In the genomic region with DNA sequence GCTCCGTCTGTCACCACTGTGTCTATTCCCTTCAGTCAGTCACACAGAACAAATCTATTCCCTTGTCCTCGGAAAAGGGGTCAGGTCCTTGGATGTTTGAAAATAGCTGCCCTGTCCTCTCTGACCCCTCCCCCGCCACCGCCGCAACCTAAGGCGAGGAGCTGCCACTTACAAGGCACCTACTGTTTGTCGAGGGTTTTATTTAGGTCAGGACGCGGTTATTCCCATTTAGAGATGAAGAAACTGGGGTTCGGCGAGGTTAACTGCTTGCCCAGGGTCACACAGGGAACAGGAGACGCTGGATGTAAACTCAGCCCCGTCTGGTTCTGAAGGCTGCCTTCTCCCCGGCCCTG, we compare ENCODE assay signal across 19 cellular contexts.
DNase-seq lines count a peak whose midpoint lies in the region; ATAC-seq and TF ChIP-seq lines count a peak whose summit lies in the region.
"Had no signal": no experiment of that assay in that cellular context is flagged by ENCODE, and none has a peak within 500 bp of the region (broad histone marks: within the 10 kb centered on the region; RNA-seq: fewer than 3 reads in every experiment).

No MANE protein-coding gene starts in this region.

- H3K9me3 Mint-ChIP-seq in stimulated activated naive CD8-positive, alpha-beta T cell treated with anti-CD3 and anti-CD28 coated beads, Interleukin-15, amount 100 ng/mL, for 72 hours = no peaks in the 10 kb centered on the region
- no peaks in the 10 kb centered on the region for H3K9me3 Mint-ChIP-seq in activated CD4-positive, alpha-beta T cell treated with anti-CD3 and anti-CD28 coated beads for 36 hours (ENCODE audit: low read depth)
- H3K9me3 Mint-ChIP-seq: CD8-positive, alpha-beta T cell had no signal

- no CpG with 5 or more reads among the region's 14 CpGs for WGBS in neuronal stem cell (ENCODE audit: extremely low coverage in 2 of 2, insufficient read length in 2 of 2, insufficient replicate concordance in 1 of 2), 2 donors

- H3K27me3 ChIP-seq in left ventricle myocardium inferior (ENCODE audit: low read depth) = peaks cover 82% of the 10 kb centered on the region
- no peaks in the 10 kb centered on the region for H3K27me3 ChIP-seq in neuronal stem cell (ENCODE audit: control insufficient read depth in 3 of 3, insufficient read depth in 3 of 3, low read depth in 1 of 3, low read length in 3 of 3)
- H3K27me3 ChIP-seq: BLaER1 had no signal

- no peaks in the 10 kb centered on the region for H3K4me1 Mint-ChIP-seq in stimulated activated naive CD8-positive, alpha-beta T cell treated with anti-CD3 and anti-CD28 coated beads, Interleukin-15, amount 100 ng/mL, for 72 hours
- no peaks in the 10 kb centered on the region for H3K4me1 Mint-ChIP-seq in activated CD4-positive, alpha-beta T cell treated with anti-CD3 and anti-CD28 coated beads for 36 hours
- H3K4me1 Mint-ChIP-seq: B cell; CD4-positive, CD25-positive, alpha-beta regulatory T cell had no signal

- POLR2A ChIA-PET in activated CD4-positive, alpha-beta T cell treated with anti-CD3 and anti-CD28 coated beads for 36 hours (lab: Charles Lee) = no interaction called here

- peak overlapping the region; percentile 38 for H2AK5ac ChIP-seq in neuronal stem cell (ENCODE audit: low read depth, low read length)

- no peak overlapping the region for H2BK12ac ChIP-seq in neuronal stem cell (ENCODE audit: low read length)

- H3K27ac Mint-ChIP-seq in stimulated activated naive CD8-positive, alpha-beta T cell treated with anti-CD3 and anti-CD28 coated beads, Interleukin-15, amount 100 ng/mL, for 72 hours = no peak overlapping the region
- no peak overlapping the region for H3K27ac Mint-ChIP-seq in activated CD4-positive, alpha-beta T cell treated with anti-CD3 and anti-CD28 coated beads for 36 hours
- H3K27ac Mint-ChIP-seq: B cell; CD4-positive, CD25-positive, alpha-beta regulatory T cell; CD8-positive, alpha-beta T cell had no signal

- no peak overlapping the region for H4K91ac ChIP-seq in neuronal stem cell (ENCODE audit: low read depth, low read length, poor library complexity)

- H3K14ac ChIP-seq in neuronal stem cell (ENCODE audit: low read length) = no peak overlapping the region

- H3K4me3 ChIP-seq in left ventricle myocardium inferior = no peak overlapping the region
- no peak overlapping the region for H3K4me3 ChIP-seq in neuronal stem cell (ENCODE audit: low read length in 2 of 2)
- H3K4me3 ChIP-seq: BLaER1, GM23248 had no signal

- CTCF ChIA-PET in activated CD4-positive, alpha-beta T cell treated with anti-CD3 and anti-CD28 coated beads for 36 hours (lab: Charles Lee) = no interaction called here

- ATAC-seq in left ventricle myocardium superior = no peak
- ATAC-seq in stimulated activated naive CD8-positive, alpha-beta T cell treated with anti-CD3 and anti-CD28 coated beads, Interleukin-15, amount 100 ng/mL, for 72 hours = no peak
- ATAC-seq in activated CD4-positive, alpha-beta T cell treated with anti-CD3 and anti-CD28 coated beads for 36 hours = no peak
- no peak for ATAC-seq in GM18870 (IDR thresholded peaks at IDR 0.05; ENCODE audit: unreplicated experiment)
- ATAC-seq: CD8-positive, alpha-beta T cell had no signal

- H3K4me3 Mint-ChIP-seq in stimulated activated naive CD8-positive, alpha-beta T cell treated with anti-CD3 and anti-CD28 coated beads, Interleukin-15, amount 100 ng/mL, for 72 hours = no peak overlapping the region
- no peak overlapping the region for H3K4me3 Mint-ChIP-seq in activated CD4-positive, alpha-beta T cell treated with anti-CD3 and anti-CD28 coated beads for 36 hours
- H3K4me3 Mint-ChIP-seq: B cell; CD4-positive, CD25-positive, alpha-beta regulatory T cell; CD8-positive, alpha-beta T cell had no signal

- TF ChIP-seq CTCF in left ventricle myocardium inferior (IDR thresholded peaks at IDR 0.05; ENCODE audit: borderline replicate concordance) = no peak

- H4K8ac ChIP-seq in neuronal stem cell (ENCODE audit: low read depth, low read length) = no peak overlapping the region

- H3K4ac ChIP-seq in neuronal stem cell (ENCODE audit: low read length) = no peak overlapping the region

- no peaks in the 10 kb centered on the region for H3K36me3 Mint-ChIP-seq in activated CD4-positive, alpha-beta T cell treated with anti-CD3 and anti-CD28 coated beads for 36 hours (ENCODE audit: low read depth)
- H3K36me3 Mint-ChIP-seq: CD4-positive, CD25-positive, alpha-beta regulatory T cell; CD8-positive, alpha-beta T cell had no signal

- peak overlapping the region; percentile 8 for H2BK5ac ChIP-seq in neuronal stem cell (ENCODE audit: low read length)

- intact Hi-C loops in left ventricle myocardium superior (cut with micrococcal nuclease) = no loop called here
- intact Hi-C loops in left ventricle myocardium inferior (cut with micrococcal nuclease) = no loop called here
- intact Hi-C loops in activated CD4-positive, alpha-beta T cell treated with anti-CD3 and anti-CD28 coated beads for 36 hours (cut with DNase I, micrococcal nuclease) = no loop called here

- peak; percentile 5 for DNase-seq in left ventricle myocardium superior
- no peak for DNase-seq in left ventricle myocardium inferior
- DNase-seq in neuronal stem cell (ENCODE audit: low spot score) = no peak
- peak; percentile 41 for DNase-seq in retina
- DNase-seq in pons (ENCODE audit: low spot score) = no peak
- no peak for DNase-seq in stimulated activated naive CD8-positive, alpha-beta T cell treated with anti-CD3 and anti-CD28 coated beads, Interleukin-15, amount 100 ng/mL, for 72 hours
- no peak for DNase-seq in activated CD4-positive, alpha-beta T cell treated with anti-CD3 and anti-CD28 coated beads for 36 hours
- DNase-seq: Caco-2; CD4-positive, CD25-positive, alpha-beta regulatory T cell; CD8-positive, alpha-beta T cell; DMS153; DND-41; GM23248; HCEC 1CT had no signal

- H2BK15ac ChIP-seq in neuronal stem cell (ENCODE audit: low read length) = no peak overlapping the region

- no peak overlapping the region for H2AFZ ChIP-seq in neuronal stem cell (ENCODE audit: low read length)
- H2AFZ ChIP-seq: GM23248 had no signal

- H3K36me3 ChIP-seq in left ventricle myocardium inferior (no peaks in the 10 kb centered on the region), neuronal stem cell (replicated peaks in 1 of 2; ENCODE audit: control insufficient read depth in 2 of 2, insufficient read depth in 2 of 2, low read length in 2 of 2) (no peaks in the 10 kb centered on the region)
- H3K36me3 ChIP-seq: BLaER1 had no signal

- H2BK120ac ChIP-seq in neuronal stem cell (ENCODE audit: low read depth, low read length) = no peak overlapping the region

- H3K9me3 ChIP-seq in left ventricle myocardium inferior (replicated peaks) (no peaks in the 10 kb centered on the region), neuronal stem cell (replicated peaks in 1 of 2; ENCODE audit: control insufficient read depth in 2 of 2, insufficient read depth in 1 of 2, low read depth in 1 of 2, low read length in 2 of 2) (no peaks in the 10 kb centered on the region)
- H3K9me3 ChIP-seq: BLaER1, Caco-2 had no signal

- H3K23ac ChIP-seq in neuronal stem cell (ENCODE audit: low read depth, low read length, poor library complexity) = no peak overlapping the region

- H3K4me1 ChIP-seq in left ventricle myocardium inferior = no peaks in the 10 kb centered on the region
- peaks cover 0 to 5% of the 10 kb centered on the region in 2 donors for H3K4me1 ChIP-seq in neuronal stem cell (ENCODE audit: control insufficient read depth in 2 of 2, insufficient read depth in 1 of 2, low read depth in 1 of 2, low read length in 2 of 2)
- H3K4me1 ChIP-seq: BLaER1, Caco-2 had no signal

- peaks cover 12% of the 10 kb centered on the region for H3K27me3 Mint-ChIP-seq in stimulated activated naive CD8-positive, alpha-beta T cell treated with anti-CD3 and anti-CD28 coated beads, Interleukin-15, amount 100 ng/mL, for 72 hours
- peaks cover 3% of the 10 kb centered on the region for H3K27me3 Mint-ChIP-seq in activated CD4-positive, alpha-beta T cell treated with anti-CD3 and anti-CD28 coated beads for 36 hours

- no peak overlapping the region for H3K18ac ChIP-seq in neuronal stem cell (ENCODE audit: low read length)

- H3K27ac ChIP-seq in left ventricle myocardium inferior (replicated peaks) (no peak overlapping the region), neuronal stem cell (replicated peaks; ENCODE audit: low read length) (no peak overlapping the region)
- H3K27ac ChIP-seq: 22Rv1, BLaER1, C4-2B, GM23248 had no signal

- H3K4me2 ChIP-seq in neuronal stem cell (ENCODE audit: insufficient read depth, low read length, poor library complexity, severe bottlenecking) = no peak overlapping the region
- H3K4me2 ChIP-seq: BLaER1 had no signal

- H3K9ac ChIP-seq in neuronal stem cell (ENCODE audit: low read depth, low read length, poor library complexity) = no peak overlapping the region
- H3K9ac ChIP-seq: BLaER1, GM23248 had no signal

- no peaks in the 10 kb centered on the region for H3K79me1 ChIP-seq in neuronal stem cell (ENCODE audit: low read depth, low read length)

Comparison
In these comparisons a context has a peak if more than half of its experiments do, and no peak if none do; other contexts are left out.
1. DNase-seq: peak in left ventricle myocardium superior (single experiment) and retina (single experiment); none in left ventricle myocardium inferior (single experiment), neuronal stem cell (single experiment), pons (single experiment), stimulated activated naive CD8-positive, alpha-beta T cell treated with anti-CD3 and anti-CD28 coated beads, Interleukin-15, amount 100 ng/mL, for 72 hours (0 of 2) and activated CD4-positive, alpha-beta T cell treated with anti-CD3 and anti-CD28 coated beads for 36 hours (single experiment).